ENCODE assay signal across 8 cellular contexts in the genomic region with DNA sequence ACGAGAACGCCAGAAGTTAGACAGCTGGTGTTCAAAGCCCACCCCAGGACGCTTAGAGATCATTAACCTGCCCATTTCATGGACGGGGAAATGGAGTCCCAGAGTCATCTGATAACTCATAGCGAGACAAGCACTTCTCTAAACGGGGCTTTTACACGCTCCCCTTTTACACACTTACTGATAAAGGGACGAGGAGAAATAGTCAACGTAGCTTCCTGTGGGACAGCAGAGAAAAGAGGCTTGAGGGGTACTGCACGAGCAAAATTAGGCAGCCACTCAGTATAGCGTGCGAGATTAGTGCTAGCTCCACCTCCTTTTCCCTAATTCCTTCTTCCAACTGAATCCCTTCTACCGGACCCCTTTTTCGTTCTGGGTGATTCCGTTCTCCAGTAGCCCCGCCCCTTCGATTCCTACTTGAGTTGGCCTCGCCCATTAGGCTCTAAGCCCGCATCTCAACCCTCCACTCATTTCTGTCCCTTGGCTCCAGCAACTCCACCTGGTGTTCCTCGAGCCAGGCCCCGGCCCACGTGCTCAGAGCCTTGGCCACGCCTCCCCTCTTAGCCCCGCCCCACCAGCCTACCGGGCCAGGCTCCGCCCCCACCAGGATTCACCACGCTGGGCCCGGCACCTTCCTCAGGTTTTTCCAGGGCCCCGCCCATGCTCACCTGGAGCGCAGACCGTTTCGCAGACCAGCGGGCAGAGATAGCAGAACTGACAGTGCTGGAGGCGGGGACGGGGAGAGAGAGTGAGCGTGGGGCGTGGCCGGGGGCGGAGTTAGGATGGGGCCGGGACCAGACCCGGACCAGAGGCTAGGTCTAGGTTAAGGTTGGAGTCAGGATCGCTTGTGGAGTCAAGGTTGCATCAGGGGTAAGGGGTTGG. TPM values are rescaled to one million over a fixed set of nuclear protein-coding genes. Genes with fewer than 3 reads are reported as not detected.
DNase-seq lines count a peak whose midpoint lies in the region; ATAC-seq lines count a peak whose summit lies in the region.

No MANE protein-coding gene starts in this region.

- peaks cover 30% of the 10 kb centered on the region for H3K27me3 ChIP-seq in H7 (ENCODE audit: control insufficient read depth, insufficient read depth, low read length)

- peak overlapping the region; percentile 94; the same call in 1 of the 2 replicates for H3K4me3 ChIP-seq in H7 (ENCODE audit: insufficient read depth, low read depth, low read length)
- H3K4me3 ChIP-seq in skeletal muscle cell (ENCODE audit: low read depth, low read length): peak overlapping the region; percentile 92

- no peak for ATAC-seq in activated naive CD8-positive, alpha-beta T cell treated with anti-CD3 and anti-CD28 coated beads, Interleukin-2, amount 10 ng/mL, durations not matched to agents 7 days and 5 days (ENCODE audit: low read depth)
- no peak for ATAC-seq in HG02678 (IDR thresholded peaks at IDR 0.05; ENCODE audit: unreplicated experiment)
- ATAC-seq in GM19324 (IDR thresholded peaks at IDR 0.05; ENCODE audit: low FRiP score, unreplicated experiment): no peak

- H3K27ac Mint-ChIP-seq in activated naive CD8-positive, alpha-beta T cell treated with anti-CD3 and anti-CD28 coated beads, Interleukin-2, amount 10 ng/mL, durations not matched to agents 7 days and 5 days: no peak overlapping the region

- no peak overlapping the region for H3K4me3 Mint-ChIP-seq in activated naive CD8-positive, alpha-beta T cell treated with anti-CD3 and anti-CD28 coated beads, Interleukin-2, amount 10 ng/mL, durations not matched to agents 7 days and 5 days

- peaks cover 12% of the 10 kb centered on the region for H3K4me1 Mint-ChIP-seq in activated naive CD8-positive, alpha-beta T cell treated with anti-CD3 and anti-CD28 coated beads, Interleukin-2, amount 10 ng/mL, durations not matched to agents 7 days and 5 days

- no peaks in the 10 kb centered on the region for H3K36me3 Mint-ChIP-seq in activated naive CD8-positive, alpha-beta T cell treated with anti-CD3 and anti-CD28 coated beads, Interleukin-2, amount 10 ng/mL, durations not matched to agents 7 days and 5 days

- H3K36me3 ChIP-seq in H7 (replicated peaks; ENCODE audit: control insufficient read depth, insufficient read depth, low read length): no peaks in the 10 kb centered on the region

- H3K27me3 Mint-ChIP-seq in activated naive CD8-positive, alpha-beta T cell treated with anti-CD3 and anti-CD28 coated beads, Interleukin-2, amount 10 ng/mL, durations not matched to agents 7 days and 5 days: peaks cover 69% of the 10 kb centered on the region

- H3K9me3 Mint-ChIP-seq in activated naive CD8-positive, alpha-beta T cell treated with anti-CD3 and anti-CD28 coated beads, Interleukin-2, amount 10 ng/mL, durations not matched to agents 7 days and 5 days: no peaks in the 10 kb centered on the region

- DNase-seq in AG20443 (ENCODE audit: low spot score): peak; percentile 73
- peak; percentile 98 for DNase-seq in H7
- DNase-seq in NCI-H82 treated with DMSO at 0.1 percent for 48 hours (lab: John Stamatoyannopoulos, UW; ENCODE audit: unreplicated experiment): peak; percentile 80
- DNase-seq in activated naive CD8-positive, alpha-beta T cell treated with anti-CD3 and anti-CD28 coated beads, Interleukin-2, amount 10 ng/mL, durations not matched to agents 7 days and 5 days: peak; percentile 63
- DNase-seq in hypothalamus (lab: John Stamatoyannopoulos, UW): peak in 27 of 51 donors; percentile 6 to 53 (median 31)
- no peak for DNase-seq in skeletal muscle cell (ENCODE audit: low read depth)

- POLR2A ChIA-PET in activated naive CD8-positive, alpha-beta T cell treated with anti-CD3 and anti-CD28 coated beads, Interleukin-2, amount 10 ng/mL, durations not matched to agents 7 days and 5 days (lab: Charles Lee): interaction anchor here (1.1 kb wide), 1 partner anchor 25 kb away, joined by 4 read pairs; no protein-coding TSS in a partner anchor

RNA-seq across cellular contexts. Expression of a gene that starts 3.6 kb away (rescaled TPM):
- 0.45 and 0.81 TPM in 2 replicates for total RNA-seq in H7 (2014; rRNA removed; shearing (Covaris generic))
- not detected for total RNA-seq in activated naive CD8-positive, alpha-beta T cell treated with anti-CD3 and anti-CD28 coated beads, Interleukin-2, amount 10 ng/mL, durations not matched to agents 7 days and 5 days

RNA-seq across cellular contexts. Expression of a gene that starts 6.0 kb away (rescaled TPM):
- 10.2 and 12.8 TPM in 2 replicates for total RNA-seq in H7 (2014; rRNA removed; shearing (Covaris generic))
- under 1 TPM; 0.19 to 0.34 TPM for total RNA-seq in activated naive CD8-positive, alpha-beta T cell treated with anti-CD3 and anti-CD28 coated beads, Interleukin-2, amount 10 ng/mL, durations not matched to agents 7 days and 5 days

RNA-seq across cellular contexts. Expression of a gene that starts 32.2 kb away (rescaled TPM):
- 21.1 and 23.6 TPM in 2 replicates for total RNA-seq in H7 (2014; rRNA removed; shearing (Covaris generic))
- total RNA-seq in activated naive CD8-positive, alpha-beta T cell treated with anti-CD3 and anti-CD28 coated beads, Interleukin-2, amount 10 ng/mL, durations not matched to agents 7 days and 5 days: 1 to 10 TPM; 3.6 to 4.6 TPM

RNA-seq across cellular contexts. Expression of a gene that starts 32.6 kb away (rescaled TPM):
- 1.4 and 3.2 TPM in 2 replicates for total RNA-seq in H7 (2014; rRNA removed; shearing (Covaris generic))
- 1 to 10 TPM; 1.3 to 1.7 TPM for total RNA-seq in activated naive CD8-positive, alpha-beta T cell treated with anti-CD3 and anti-CD28 coated beads, Interleukin-2, amount 10 ng/mL, durations not matched to agents 7 days and 5 days

RNA-seq across cellular contexts. Expression of a gene that starts 37.4 kb away (rescaled TPM):
- 2.2 and 4.1 TPM in 2 replicates for total RNA-seq in H7 (2014; rRNA removed; shearing (Covaris generic))
- total RNA-seq in activated naive CD8-positive, alpha-beta T cell treated with anti-CD3 and anti-CD28 coated beads, Interleukin-2, amount 10 ng/mL, durations not matched to agents 7 days and 5 days: 10 to 100 TPM in 1 of 2 experiments, 1 to 10 TPM in 1; 8.9 to 10.1 TPM
